ENCODE assay signal across 18 cellular contexts in the genomic region with DNA sequence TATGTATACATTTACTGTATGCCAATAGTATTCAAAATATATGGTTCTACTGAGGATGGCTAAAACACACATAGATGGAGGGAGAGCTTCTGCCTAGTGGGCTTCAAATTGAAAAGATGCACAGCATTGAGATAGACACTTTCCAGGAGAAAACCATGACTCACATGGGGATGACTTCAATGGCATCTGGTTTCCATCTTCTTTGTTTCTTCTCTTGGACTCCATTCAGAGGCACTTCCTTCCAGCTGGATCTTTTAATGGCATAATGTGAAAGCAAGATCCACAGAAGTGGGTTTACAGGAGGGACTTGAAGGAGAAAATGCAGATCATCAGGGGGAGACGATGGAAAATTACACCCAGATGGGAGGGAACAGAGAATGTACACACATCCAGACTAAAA.
DNase-seq lines count a peak whose midpoint lies in the region; ATAC-seq and TF ChIP-seq lines count a peak whose summit lies in the region.
"Had no signal": no experiment of that assay in that cellular context is flagged by ENCODE, and none has a peak within 500 bp of the region (broad histone marks: within the 10 kb centered on the region; RNA-seq: fewer than 3 reads in every experiment).

No MANE protein-coding gene starts in this region.

- WGBS in gastroesophageal sphincter (ENCODE audit: low coverage in 1 of 2), 2 donors: no CpG with 5 or more reads among the region's 1 CpG

- no peak for TF ChIP-seq EP300 in gastroesophageal sphincter (IDR thresholded peaks at IDR 0.05)

- DNase-seq in Right ventricle myocardium inferior (ENCODE audit: missing footprints) (no peak), right atrium auricular region (ENCODE audit: low spot score) (no peak), astrocyte of the hippocampus (ENCODE audit: low read depth, low spot score) (peak; percentile 18), uterus (peak in 1 of 2 donors; percentile 49), NCI-H526 treated with DMSO at 0.1 percent for 48 hours (lab: John Stamatoyannopoulos, UW) (no peak), T-helper 2 cell (no peak)
- DNase-seq in activated T-cell treated with anti-CD3 and anti-CD28 coated beads, Interleukin-2, amount 50 U/mL, for 1 hour: no peak
- DNase-seq: activated naive CD4-positive, alpha-beta T cell; central memory CD4-positive, alpha-beta T cell; COR-L47; NCI-H1436; retina; stimulated activated CD4-positive, alpha-beta T cell treated with anti-CD3 and anti-CD28 coated beads, Interleukin-4, amount 100 ng/mL, for 4 hours; upper lobe of right lung had no signal

- H3K4me3 ChIP-seq in right atrium auricular region (no peak overlapping the region), gastroesophageal sphincter (no peak overlapping the region), uterus (no peak overlapping the region)
- H3K4me3 ChIP-seq: upper lobe of right lung had no signal

- TF ChIP-seq POLR2A in gastroesophageal sphincter (IDR thresholded peaks at IDR 0.05) (no peak), uterus (IDR thresholded peaks at IDR 0.05) (no peak)

- H3K9me3 ChIP-seq in right atrium auricular region: no peaks in the 10 kb centered on the region
- no peaks in the 10 kb centered on the region for H3K9me3 ChIP-seq in gastroesophageal sphincter
- no peaks in the 10 kb centered on the region for H3K9me3 ChIP-seq in uterus
- H3K9me3 ChIP-seq: upper lobe of right lung had no signal

- peak; percentile 12 for ATAC-seq in Right ventricle myocardium inferior
- peak; percentile 66 for ATAC-seq in gastroesophageal sphincter
- ATAC-seq: natural killer cell treated with Interleukin-12 subunit alpha and Interleukin-12 subunit beta and Interleukin-15 and Interleukin-18, amount 100 ng/mL, for 72 hours; upper lobe of right lung had no signal

- H3K27ac ChIP-seq in right atrium auricular region (no peak overlapping the region), gastroesophageal sphincter (no peak overlapping the region), uterus (peak overlapping the region; percentile 65 to 78)
- H3K27ac ChIP-seq: 22Rv1, KMS-11, upper lobe of right lung had no signal

- intact Hi-C loops in Right ventricle myocardium inferior (cut with DNase I) (no loop called here), uterus (cut with DNase I; ENCODE audit: low total_unique reads) (no loop called here)

- no peak for TF ChIP-seq CTCF in right atrium auricular region (IDR thresholded peaks at IDR 0.05)
- TF ChIP-seq CTCF in gastroesophageal sphincter (IDR thresholded peaks at IDR 0.05): no peak
- TF ChIP-seq CTCF in uterus (IDR thresholded peaks at IDR 0.05): no peak

- H3K27me3 ChIP-seq in right atrium auricular region (no peaks in the 10 kb centered on the region), gastroesophageal sphincter (no peaks in the 10 kb centered on the region), uterus (no peaks in the 10 kb centered on the region)
- H3K27me3 ChIP-seq: upper lobe of right lung had no signal

- H3K36me3 ChIP-seq in right atrium auricular region (no peaks in the 10 kb centered on the region), gastroesophageal sphincter (no peaks in the 10 kb centered on the region), uterus (no peaks in the 10 kb centered on the region)
- H3K36me3 ChIP-seq: upper lobe of right lung had no signal

- no peaks in the 10 kb centered on the region for H3K4me1 ChIP-seq in right atrium auricular region
- H3K4me1 ChIP-seq in gastroesophageal sphincter: no peaks in the 10 kb centered on the region
- peaks cover 0 to 4% of the 10 kb centered on the region in 2 donors for H3K4me1 ChIP-seq in uterus

Comparison
In these comparisons a context has a peak if more than half of its experiments do, and no peak if none do; other contexts are left out.
1. H3K27ac ChIP-seq: peak in uterus (2 of 2); none in right atrium auricular region (0 of 2) and gastroesophageal sphincter (0 of 4).